7 cellular contexts compared by ENCODE assay signal in the genomic region with DNA sequence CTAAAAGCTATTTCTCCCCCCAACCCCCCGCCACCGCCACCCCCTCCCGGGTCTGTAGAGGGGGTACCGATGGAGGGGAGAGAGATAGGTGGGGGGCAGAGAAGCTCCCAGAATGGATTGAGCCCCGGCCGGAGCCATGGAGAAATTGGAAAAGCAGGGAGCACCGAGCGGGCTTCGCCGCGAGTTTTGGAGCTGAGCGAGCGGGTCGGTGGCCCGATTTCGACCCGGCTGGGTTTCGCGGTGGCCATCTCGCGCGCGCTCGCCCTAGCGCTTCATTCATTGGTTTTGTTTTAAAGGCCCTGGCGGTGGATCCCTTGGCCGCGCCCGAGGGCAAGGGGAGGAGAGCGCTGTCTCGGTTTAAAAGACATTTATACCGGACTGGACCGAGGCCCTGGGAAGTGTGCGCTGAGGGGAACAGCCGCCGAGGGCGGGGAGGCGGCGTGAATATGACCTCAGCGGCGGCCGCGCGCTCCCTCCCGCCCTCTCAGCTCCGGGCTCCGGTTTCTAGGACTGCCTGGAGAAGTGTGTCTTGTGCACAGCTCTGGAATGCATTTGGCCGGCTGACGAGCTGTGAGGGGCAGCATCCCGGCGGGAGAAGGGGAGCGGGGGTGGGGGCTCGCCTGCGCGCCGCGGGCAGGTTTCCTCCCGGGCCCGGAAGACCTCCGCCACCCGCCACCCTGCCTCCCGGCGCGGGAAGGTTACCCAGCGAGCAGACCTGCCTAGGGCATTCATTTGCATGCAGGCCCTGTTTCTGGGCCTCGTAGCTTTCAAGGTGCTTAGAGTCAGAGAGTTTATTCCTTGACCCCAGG. TPM values are rescaled to one million over a fixed set of nuclear protein-coding genes. Genes with fewer than 3 reads are reported as not detected.
DNase-seq lines count a peak whose midpoint lies in the region; FAIRE-seq and TF ChIP-seq lines count a peak whose summit lies in the region.

No MANE protein-coding gene starts in this region.

- POLR2A ChIA-PET in HEK293 (lab: Yijun Ruan, JAX) = interaction anchor here (0.6 to 12.3 kb wide), 45 partner anchors 8 to 534 kb away, joined by 3 to 252 read pairs (median 5); a partner anchor contains a TSS

- CTCF ChIA-PET in HEK293 (lab: Yijun Ruan, JAX) = interaction anchor here (0.6 to 2.1 kb wide), 9 partner anchors 11 to 958 kb away, joined by 3 to 6 read pairs (median 4); no protein-coding TSS in a partner anchor

- TF ChIP-seq CTCF in HEK293 (tag by site-specific recombination; IDR thresholded peaks at IDR 0.05) = peak; percentile 56

- H3K9me3 ChIP-seq in HEK293 (ENCODE audit: control insufficient read depth, insufficient read depth, low read depth, low read length) = no peaks in the 10 kb centered on the region
- H3K9me3 ChIP-seq in iPS-20b (ENCODE audit: insufficient read depth, low read depth, low read length) = no peaks in the 10 kb centered on the region
- no peaks in the 10 kb centered on the region for H3K9me3 ChIP-seq in skeletal muscle satellite cell (replicated peaks; ENCODE audit: low read length)

- H3K4me3 ChIP-seq in HEK293 (ENCODE audit: low read depth, low read length) (peak overlapping the region; percentile 52), iPS-20b (ENCODE audit: low read length) (peak overlapping the region; percentile 75), skeletal muscle satellite cell (ENCODE audit: low read length) (peak overlapping the region; percentile 85)

- H3K4me2 ChIP-seq in skeletal muscle satellite cell (ENCODE audit: low read length) = peak overlapping the region; percentile 98

- DNase-seq in GM12892 (ENCODE audit: insufficient read length) = no peak
- DNase-seq in NCI-H1092 (lab: John Stamatoyannopoulos, UW) = peak; percentile 75
- DNase-seq in T-helper 2 cell = peak in 3 of 5 experiments; percentile 36 to 58 (median 56)
- peak; percentile 31 to 80 for DNase-seq in T47D (ENCODE audit: low read depth in 1 of 2, low spot score in 1 of 2)

- in situ Hi-C loops in T47D (cut with HindIII; ENCODE audit: low pct_unique_long_range_greater_than_20kb, low sequenced_read_pairs) = no loop called here

- H3K27me3 ChIP-seq in iPS-20b (ENCODE audit: insufficient read depth, low read length) = peaks cover 66% of the 10 kb centered on the region; the same call in 1 of the 2 replicates
- no peaks in the 10 kb centered on the region for H3K27me3 ChIP-seq in skeletal muscle satellite cell (ENCODE audit: control insufficient read depth, insufficient read depth, low read length)

- H3K36me3 ChIP-seq in HEK293 (ENCODE audit: control insufficient read depth in 2 of 2, insufficient read depth in 1 of 2, low read length in 2 of 2) = peaks cover 0 to 20% of the 10 kb centered on the region in 2 experiments; a peak in 1 of 3 replicates
- H3K36me3 ChIP-seq in iPS-20b (ENCODE audit: insufficient read depth, low read depth, low read length) = peaks cover 3% of the 10 kb centered on the region; the same call in 1 of the 2 replicates
- peaks cover 28% of the 10 kb centered on the region for H3K36me3 ChIP-seq in skeletal muscle satellite cell (ENCODE audit: insufficient read depth, low read length)

- FAIRE-seq in GM12892 (lab: Jason Lieb, UNC) = peak; percentile 87

- TF ChIP-seq POLR2A in GM12892 (IDR thresholded peaks at IDR 0.05; ENCODE audit: low read depth, low read length) = no peak

- peak overlapping the region; percentile 91; the same call in 1 of the 2 replicates for H3K9ac ChIP-seq in iPS-20b (ENCODE audit: low read depth, low read length)
- peak overlapping the region; percentile 98 for H3K9ac ChIP-seq in skeletal muscle satellite cell (ENCODE audit: low read depth, low read length)

- H3K27ac ChIP-seq in HEK293 (ENCODE audit: extremely low read depth, low read depth, low read length) = peak overlapping the region; percentile 100
- H3K27ac ChIP-seq in iPS-20b (ENCODE audit: low read length) = peak overlapping the region; percentile 64

- H3K4me1 ChIP-seq in HEK293 (ENCODE audit: control insufficient read depth, insufficient read depth, low read length) = peaks cover 10% of the 10 kb centered on the region
- peaks cover 27% of the 10 kb centered on the region for H3K4me1 ChIP-seq in iPS-20b (ENCODE audit: insufficient read depth, low read length)
- H3K4me1 ChIP-seq in skeletal muscle satellite cell (ENCODE audit: control insufficient read depth, insufficient read depth, low read length) = peaks cover 31% of the 10 kb centered on the region

TF ChIP-seq in HEK293, 187 proteins besides CTCF, POLR2A, EP300 and RAD21 (continues in another document):
- TF ChIP-seq, protein P1, sequence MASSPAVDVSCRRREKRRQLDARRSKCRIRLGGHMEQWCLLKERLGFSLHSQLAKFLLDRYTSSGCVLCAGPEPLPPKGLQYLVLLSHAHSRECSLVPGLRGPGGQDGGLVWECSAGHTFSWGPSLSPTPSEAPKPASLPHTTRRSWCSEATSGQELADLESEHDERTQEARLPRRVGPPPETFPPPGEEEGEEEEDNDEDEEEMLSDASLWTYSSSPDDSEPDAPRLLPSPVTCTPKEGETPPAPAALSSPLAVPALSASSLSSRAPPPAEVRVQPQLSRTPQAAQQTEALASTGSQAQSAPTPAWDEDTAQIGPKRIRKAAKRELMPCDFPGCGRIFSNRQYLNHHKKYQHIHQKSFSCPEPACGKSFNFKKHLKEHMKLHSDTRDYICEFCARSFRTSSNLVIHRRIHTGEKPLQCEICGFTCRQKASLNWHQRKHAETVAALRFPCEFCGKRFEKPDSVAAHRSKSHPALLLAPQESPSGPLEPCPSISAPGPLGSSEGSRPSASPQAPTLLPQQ (tag by site-specific recombination; IDR thresholded peaks at IDR 0.05) = peak; percentile 79
- peak; percentile 27; the same call in 1 of the 2 replicates for TF ChIP-seq BCL11B (tag by site-specific recombination; IDR thresholded peaks at IDR 0.05; ENCODE audit: low read depth)
- TF ChIP-seq, protein P2, sequence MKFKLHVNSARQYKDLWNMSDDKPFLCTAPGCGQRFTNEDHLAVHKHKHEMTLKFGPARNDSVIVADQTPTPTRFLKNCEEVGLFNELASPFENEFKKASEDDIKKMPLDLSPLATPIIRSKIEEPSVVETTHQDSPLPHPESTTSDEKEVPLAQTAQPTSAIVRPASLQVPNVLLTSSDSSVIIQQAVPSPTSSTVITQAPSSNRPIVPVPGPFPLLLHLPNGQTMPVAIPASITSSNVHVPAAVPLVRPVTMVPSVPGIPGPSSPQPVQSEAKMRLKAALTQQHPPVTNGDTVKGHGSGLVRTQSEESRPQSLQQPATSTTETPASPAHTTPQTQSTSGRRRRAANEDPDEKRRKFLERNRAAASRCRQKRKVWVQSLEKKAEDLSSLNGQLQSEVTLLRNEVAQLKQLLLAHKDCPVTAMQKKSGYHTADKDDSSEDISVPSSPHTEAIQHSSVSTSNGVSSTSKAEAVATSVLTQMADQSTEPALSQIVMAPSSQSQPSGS (tag by site-specific recombination; IDR thresholded peaks at IDR 0.05; ENCODE audit: low read depth) = 0 out of 2 replicates have a peak, but pooled peaks have one; percentile 13
- no peak for TF ChIP-seq ZNF140 (tag by site-specific recombination; IDR thresholded peaks at IDR 0.05)
- TF ChIP-seq HOXD13 (CRISPR knock-in tag; IDR thresholded peaks at IDR 0.05; ENCODE audit: borderline replicate concordance) = no peak
- TF ChIP-seq ZNF843 (tag by site-specific recombination; IDR thresholded peaks at IDR 0.05) = 0 out of 2 replicates have a peak, but pooled peaks have one; percentile 65
- TF ChIP-seq, protein P3, sequence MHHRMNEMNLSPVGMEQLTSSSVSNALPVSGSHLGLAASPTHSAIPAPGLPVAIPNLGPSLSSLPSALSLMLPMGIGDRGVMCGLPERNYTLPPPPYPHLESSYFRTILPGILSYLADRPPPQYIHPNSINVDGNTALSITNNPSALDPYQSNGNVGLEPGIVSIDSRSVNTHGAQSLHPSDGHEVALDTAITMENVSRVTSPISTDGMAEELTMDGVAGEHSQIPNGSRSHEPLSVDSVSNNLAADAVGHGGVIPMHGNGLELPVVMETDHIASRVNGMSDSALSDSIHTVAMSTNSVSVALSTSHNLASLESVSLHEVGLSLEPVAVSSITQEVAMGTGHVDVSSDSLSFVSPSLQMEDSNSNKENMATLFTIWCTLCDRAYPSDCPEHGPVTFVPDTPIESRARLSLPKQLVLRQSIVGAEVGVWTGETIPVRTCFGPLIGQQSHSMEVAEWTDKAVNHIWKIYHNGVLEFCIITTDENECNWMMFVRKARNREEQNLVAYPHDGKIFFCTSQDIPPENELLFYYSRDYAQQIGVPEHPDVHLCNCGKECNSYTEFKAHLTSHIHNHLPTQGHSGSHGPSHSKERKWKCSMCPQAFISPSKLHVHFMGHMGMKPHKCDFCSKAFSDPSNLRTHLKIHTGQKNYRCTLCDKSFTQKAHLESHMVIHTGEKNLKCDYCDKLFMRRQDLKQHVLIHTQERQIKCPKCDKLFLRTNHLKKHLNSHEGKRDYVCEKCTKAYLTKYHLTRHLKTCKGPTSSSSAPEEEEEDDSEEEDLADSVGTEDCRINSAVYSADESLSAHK (tag by site-specific recombination; IDR thresholded peaks at IDR 0.05) = peak; percentile 94
- no peak for TF ChIP-seq ZNF76 (tag by site-specific recombination; IDR thresholded peaks at IDR 0.05; ENCODE audit: borderline replicate concordance, low read depth)
- TF ChIP-seq MYNN (tag by site-specific recombination; IDR thresholded peaks at IDR 0.05; ENCODE audit: borderline replicate concordance) = no peak
- peak; percentile 83 for TF ChIP-seq SP7 (tag by site-specific recombination; IDR thresholded peaks at IDR 0.05)
- no peak for TF ChIP-seq ZNF521 (tag by site-specific recombination; IDR thresholded peaks at IDR 0.05)
- TF ChIP-seq, protein P4, sequence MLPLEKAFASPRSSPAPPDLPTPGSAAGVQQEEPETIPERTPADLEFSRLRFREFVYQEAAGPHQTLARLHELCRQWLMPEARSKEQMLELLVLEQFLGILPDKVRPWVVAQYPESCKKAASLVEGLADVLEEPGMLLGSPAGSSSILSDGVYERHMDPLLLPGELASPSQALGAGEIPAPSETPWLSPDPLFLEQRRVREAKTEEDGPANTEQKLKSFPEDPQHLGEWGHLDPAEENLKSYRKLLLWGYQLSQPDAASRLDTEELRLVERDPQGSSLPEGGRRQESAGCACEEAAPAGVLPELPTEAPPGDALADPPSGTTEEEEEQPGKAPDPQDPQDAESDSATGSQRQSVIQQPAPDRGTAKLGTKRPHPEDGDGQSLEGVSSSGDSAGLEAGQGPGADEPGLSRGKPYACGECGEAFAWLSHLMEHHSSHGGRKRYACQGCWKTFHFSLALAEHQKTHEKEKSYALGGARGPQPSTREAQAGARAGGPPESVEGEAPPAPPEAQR (tag by site-specific recombination; IDR thresholded peaks at IDR 0.05) = 0 out of 2 replicates have a peak, but pooled peaks have one; percentile 22
- no peak for TF ChIP-seq HOXC10 (CRISPR knock-in tag; IDR thresholded peaks at IDR 0.05)
- TF ChIP-seq GLIS2 (tag by site-specific recombination; IDR thresholded peaks at IDR 0.05) = peak; percentile 83
- TF ChIP-seq ZNF211 (tag by site-specific recombination; IDR thresholded peaks at IDR 0.05; ENCODE audit: low read depth) = no peak
- no peak for TF ChIP-seq ZNF157 (tag by site-specific recombination; IDR thresholded peaks at IDR 0.05)
- TF ChIP-seq KLF16 (tag by site-specific recombination; IDR thresholded peaks at IDR 0.05) = peak; percentile 78

RNA-seq across cellular contexts. Expression of a gene that starts 1.7 kb away (rescaled TPM):
- 13.8 TPM for polyA plus RNA-seq in GM12892 (2012; ENCODE audit: missing spikeins)
- total RNA-seq in skeletal muscle satellite cell (2012; rRNA removed) = 4.8 and 7.6 TPM in 2 replicates
